Comparison of ENCODE assay signal across 9 cellular contexts in the genomic region with DNA sequence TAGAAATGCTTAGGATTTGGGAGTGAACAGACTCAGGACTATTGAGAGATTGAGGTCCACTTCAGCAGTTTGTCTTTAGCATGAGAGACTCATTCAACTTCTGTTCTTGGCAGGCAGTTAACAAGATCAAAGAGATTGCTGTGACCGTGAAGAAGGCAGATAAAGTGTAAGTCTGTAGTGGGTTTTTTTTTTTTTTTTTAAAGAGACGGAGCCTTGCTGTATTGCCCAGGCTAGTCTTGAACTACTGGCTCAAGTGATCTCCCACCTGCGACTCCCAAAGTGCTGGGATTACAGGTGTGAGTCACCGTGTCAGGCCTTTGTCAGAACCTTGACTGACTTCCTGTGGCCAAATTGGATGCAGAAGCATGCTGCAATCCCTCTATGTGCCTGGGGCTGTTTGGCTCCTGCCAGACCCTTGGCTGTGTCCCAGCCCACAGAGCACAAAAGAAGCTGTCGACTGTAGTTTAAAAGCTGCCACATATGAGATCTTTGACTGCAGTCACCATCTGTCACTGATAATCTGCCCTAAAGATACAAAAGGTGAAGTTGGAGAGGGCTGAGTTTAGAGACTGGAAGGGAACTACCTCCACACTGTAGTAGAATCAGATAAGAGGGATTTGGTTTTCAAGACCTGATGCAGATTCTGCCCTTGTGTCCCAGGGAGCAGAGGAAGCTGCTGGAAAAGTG. TPM values are rescaled to one million over a fixed set of nuclear protein-coding genes. Genes with fewer than 3 reads are reported as not detected.
A peak's percentile ranks its signal among the peaks of the same experiment; 100 is the strongest.
DNase-seq lines count a peak whose midpoint lies in the region; ATAC-seq and TF ChIP-seq lines count a peak whose summit lies in the region.
"Had no signal": no experiment of that assay in that cellular context is flagged by ENCODE, and none has a peak within 500 bp of the region (broad histone marks: within the 10 kb centered on the region; RNA-seq: fewer than 3 reads in every experiment).

No MANE protein-coding gene starts in this region.

- H3K4me1 ChIP-seq in upper lobe of right lung (peaks cover 7% of the 10 kb centered on the region), OCI-LY7 (ENCODE audit: insufficient read depth, low read length, poor library complexity, severe bottlenecking) (no peaks in the 10 kb centered on the region)

- peak; percentile 43 for ATAC-seq in Right ventricle myocardium inferior
- ATAC-seq in upper lobe of right lung: peak; percentile 81
- ATAC-seq in GM19397 (IDR thresholded peaks at IDR 0.05; ENCODE audit: unreplicated experiment): no peak

- no peak overlapping the region for H2AFZ ChIP-seq in OCI-LY7 (ENCODE audit: low read length)

- intact Hi-C loops in Right ventricle myocardium inferior (cut with DNase I) (no loop called here), cardiac septum (cut with DNase I) (no loop called here), upper lobe of right lung (cut with DNase I) (no loop called here), OCI-LY7 (cut with micrococcal nuclease; ENCODE audit: unreplicated experiment) (no loop called here)

- H3K36me3 ChIP-seq in upper lobe of right lung (peaks cover 89% of the 10 kb centered on the region), OCI-LY7 (ENCODE audit: insufficient read depth, low read length) (peaks cover 98% of the 10 kb centered on the region)

- BruUV-seq in OCI-LY7 (replicated peaks; lab: Mats Ljungman, UMichigan): no TSS peak

- H3K27me3 ChIP-seq in upper lobe of right lung: no peaks in the 10 kb centered on the region

- no peaks in the 10 kb centered on the region for H3K9me2 ChIP-seq in OCI-LY7 (ENCODE audit: insufficient read depth, low read length)

- peaks cover 27% of the 10 kb centered on the region for H4K20me1 ChIP-seq in OCI-LY7 (ENCODE audit: insufficient read depth, low read length)

- peaks cover 40% of the 10 kb centered on the region for H3K79me2 ChIP-seq in OCI-LY7 (ENCODE audit: insufficient read depth, low read depth, low read length)

- peak overlapping the region; percentile 68 for H3K27ac ChIP-seq in RWPE1
- H3K27ac ChIP-seq in epithelial cell of prostate: peak overlapping the region; percentile 42
- H3K27ac ChIP-seq in upper lobe of right lung: no peak overlapping the region
- no peak overlapping the region for H3K27ac ChIP-seq in OCI-LY7 (ENCODE audit: low read depth, low read length, poor library complexity, severe bottlenecking)

- POLR2A ChIA-PET in RWPE1 (lab: Yijun Ruan, JAX; ENCODE audit: low non-redundant PET): interaction anchor here (1.8 kb wide), 1 partner anchor 10 kb away, joined by 12 read pairs; a partner anchor contains a TSS
- POLR2A ChIA-PET in OCI-LY7 (lab: Charles Lee): interaction anchor here (1.3 to 1.5 kb wide), 2 partner anchors 11 to 29 kb away, joined by 3 to 7 read pairs; a partner anchor contains a TSS

- no peaks in the 10 kb centered on the region for H3K9me3 ChIP-seq in upper lobe of right lung
- no peaks in the 10 kb centered on the region for H3K9me3 ChIP-seq in OCI-LY7 (ENCODE audit: low read length)

- H3K4me3 ChIP-seq in upper lobe of right lung (no peak overlapping the region), OCI-LY7 (ENCODE audit: low read depth, low read length, poor library complexity, severe bottlenecking) (no peak overlapping the region)

- TF ChIP-seq CTCF in RWPE1 (conservative IDR thresholded peaks at IDR 0.05; ENCODE audit: low read depth): no peak
- TF ChIP-seq CTCF in upper lobe of right lung (IDR thresholded peaks at IDR 0.05): no peak
- no peak for TF ChIP-seq CTCF in OCI-LY7 (conservative IDR thresholded peaks at IDR 0.05; ENCODE audit: low read length)

- H3K4me2 ChIP-seq in OCI-LY7 (ENCODE audit: low read length): no peak overlapping the region

- CTCF ChIA-PET in RWPE1 (lab: Yijun Ruan, JAX) (interaction anchor here (0.7 to 1.2 kb wide), 3 partner anchors 22 to 47 kb away, joined by 3 read pairs; no protein-coding TSS in a partner anchor), OCI-LY7 (lab: Charles Lee; ENCODE audit: unreplicated experiment) (no interaction called here)

- DNase-seq in Right ventricle myocardium inferior (ENCODE audit: missing footprints) (no peak), cardiac septum (ENCODE audit: low spot score) (no peak), RWPE1 (ENCODE audit: low spot score) (peak; percentile 81), epithelial cell of prostate (ENCODE audit: low read depth, low spot score) (peak; percentile 72), upper lobe of right lung (peak; percentile 60), OCI-LY7 (ENCODE audit: low spot score) (no peak), inferior parietal cortex (ENCODE audit: extremely low spot score) (no peak)
- DNase-seq: activated T-cell treated with anti-CD3 and anti-CD28 coated beads for 4 hours had no signal

RNA-seq across cellular contexts. Expression of a gene that starts 9.9 kb away (rescaled TPM):
- total RNA-seq in Right ventricle myocardium inferior: 212 TPM
- total RNA-seq in cardiac septum: 186 TPM
- 152 TPM for total RNA-seq in upper lobe of right lung
- total RNA-seq in OCI-LY7 (2014; rRNA removed; shearing (Covaris generic)): 334 and 378 TPM in 2 replicates
- total RNA-seq in OCI-LY7 (2022): 307 and 347 TPM in 2 replicates

RNA-seq across cellular contexts. Expression of a gene that starts 11.0 kb away (rescaled TPM):
- total RNA-seq in Right ventricle myocardium inferior (88.3 TPM), cardiac septum (85.8 TPM), upper lobe of right lung (15.5 TPM), OCI-LY7 (2022) (20.6 and 23.0 TPM in 2 replicates)
- total RNA-seq in OCI-LY7 (2014; rRNA removed; shearing (Covaris generic)): 25.3 and 25.9 TPM in 2 replicates

RNA-seq across cellular contexts. Expression of a gene that starts 30.0 kb away (rescaled TPM):
- total RNA-seq in Right ventricle myocardium inferior (16.8 TPM), cardiac septum (24.7 TPM), upper lobe of right lung (16.8 TPM), OCI-LY7 (2022) (33.2 and 38.2 TPM in 2 replicates)
- 32.9 and 42.2 TPM in 2 replicates for total RNA-seq in OCI-LY7 (2014; rRNA removed; shearing (Covaris generic))

RNA-seq across cellular contexts. Expression of a gene that starts 40.3 kb away (rescaled TPM):
- 0.87 TPM for total RNA-seq in Right ventricle myocardium inferior
- total RNA-seq in cardiac septum: 1.3 TPM
- 2.1 TPM for total RNA-seq in upper lobe of right lung
- 17.0 and 20.4 TPM in 2 replicates for total RNA-seq in OCI-LY7 (2014; rRNA removed; shearing (Covaris generic))
- 52.2 and 57.9 TPM in 2 replicates for total RNA-seq in OCI-LY7 (2022)

RNA-seq across cellular contexts. Expression of a gene that starts 41.7 kb away (rescaled TPM):
- total RNA-seq in Right ventricle myocardium inferior: not detected
- total RNA-seq in cardiac septum: not detected
- total RNA-seq in upper lobe of right lung: not detected
- not detected in 2 replicates for total RNA-seq in OCI-LY7 (2014; rRNA removed; shearing (Covaris generic))
- not detected in 2 replicates for total RNA-seq in OCI-LY7 (2022)

Comparison
In these comparisons a context has a peak if more than half of its experiments do, and no peak if none do; other contexts are left out.
1. DNase-seq: peak in RWPE1 (single experiment), epithelial cell of prostate (single experiment) and upper lobe of right lung (single experiment); none in Right ventricle myocardium inferior (single experiment), cardiac septum (single experiment), OCI-LY7 (single experiment) and inferior parietal cortex (single experiment).
2. H3K27ac ChIP-seq: peak in RWPE1 (single experiment) and epithelial cell of prostate (single experiment); none in upper lobe of right lung (single experiment) and OCI-LY7 (single experiment).